Comparison of ENCODE assay signal across 8 cellular contexts in genomic region chr19:51366050-51366998, GRCh38. TPM values are rescaled to one million over a fixed set of nuclear protein-coding genes. Genes with fewer than 3 reads are reported as not detected.
A peak's percentile ranks its signal among the peaks of the same experiment; 100 is the strongest.
DNase-seq lines count a peak whose midpoint lies in the region; ATAC-seq and TF ChIP-seq lines count a peak whose summit lies in the region.

Gene ETFB (minus strand): TSS chr19:51366388. CDS start chr19:51366326, 62 bp downstream.

- H3K27ac ChIP-seq in CD8-positive, alpha-beta T cell (ENCODE audit: low read depth, low read length), result peak within 1 kb of the TSS; percentile 54
- H3K27ac ChIP-seq in IMR-90 (ENCODE audit: insufficient read depth, low read length), result peak within 1 kb of the TSS; percentile 94
- peak within 1 kb of the TSS; percentile 53 for H3K27ac ChIP-seq in SJSA1

- H4K5ac ChIP-seq in IMR-90 (ENCODE audit: low read depth, low read length), result peak within 1 kb of the TSS; percentile 66

- 0 out of 2 replicates have a peak within 1 kb of the TSS, but pooled peaks have one; percentile 3 for H2BK20ac ChIP-seq in IMR-90 (ENCODE audit: low read depth, low read length)

- no TSS peak for BruUV-seq in IMR-90 (replicated peaks; lab: Mats Ljungman, UMichigan)

- H3K27ac Mint-ChIP-seq in CD8-positive, alpha-beta T cell, result peak within 1 kb of the TSS; percentile 96
- H3K27ac Mint-ChIP-seq in neural crest cell (ENCODE audit: unreplicated experiment), result peak within 1 kb of the TSS; percentile 99
- H3K27ac Mint-ChIP-seq in stimulated activated naive CD8-positive, alpha-beta T cell treated with anti-CD3 and anti-CD28 coated beads, Interleukin-15, amount 100 ng/mL, for 72 hours, result peak within 1 kb of the TSS; percentile 97 to 98

- peak within 1 kb of the TSS; percentile 94 for H3K9ac ChIP-seq in IMR-90 (ENCODE audit: low read depth, low read length)

- in situ Hi-C loops in IMR-90 (cut with MboI; ENCODE audit: low sequenced_read_pairs), result no loop called here

- peak within 1 kb of the TSS; percentile 73; the same call in 2 of the 3 replicates for H2BK15ac ChIP-seq in IMR-90 (ENCODE audit: low read depth, low read length)

- peak within 1 kb of the TSS; percentile 90 for H2BK5ac ChIP-seq in IMR-90 (ENCODE audit: low read depth, low read length, poor library complexity, severe bottlenecking)

- peak within 1 kb of the TSS; percentile 77 to 92 for H4K8ac ChIP-seq in IMR-90 (ENCODE audit: low read depth in 2 of 2, low read length in 2 of 2)

- peaks cover 56% of the 10 kb centered on the region for H3K4me1 ChIP-seq in CD8-positive, alpha-beta T cell (ENCODE audit: insufficient read depth, low read length)
- peaks cover 16% of the 10 kb centered on the region for H3K4me1 ChIP-seq in IMR-90 (ENCODE audit: control insufficient read depth, insufficient read depth, low read length)
- H3K4me1 ChIP-seq in SJSA1 (replicated peaks), result peaks cover 53% of the 10 kb centered on the region

- H3K23ac ChIP-seq in IMR-90 (ENCODE audit: low read depth, low read length), result peak within 1 kb of the TSS; percentile 95

- dilution Hi-C loops in IMR-90 (cut with HindIII; ENCODE audit: low sequenced_read_pairs, unreplicated experiment), result no loop called here

- H3K14ac ChIP-seq in IMR-90 (replicated peaks; ENCODE audit: low read depth, low read length), result peak within 1 kb of the TSS; percentile 90

- peak within 1 kb of the TSS; percentile 87 for H3K4ac ChIP-seq in IMR-90 (ENCODE audit: low read depth, low read length)

- H3K36me3 Mint-ChIP-seq in CD8-positive, alpha-beta T cell, result peaks cover 11% of the 10 kb centered on the region
- H3K36me3 Mint-ChIP-seq in neural crest cell (ENCODE audit: low read depth), result no peaks in the 10 kb centered on the region

- intact Hi-C loops in CD8-positive, alpha-beta T cell (cut with DNase I, micrococcal nuclease), result loop anchor here (1.0 to 10.0 kb wide), 7 partner anchors 28 to 852 kb away; partner anchors contain the start of genes ASPDH (in 1 of the 2), CLEC11A (in 1 of the 2), JOSD2 (in 1 of the 2) and PPP2R1A (in 1 of the 2)
- intact Hi-C loops in IMR-90 (cut with micrococcal nuclease), result loop anchor here (1.0 kb wide), 1 partner anchor 27 kb away; no protein-coding TSS in a partner anchor

- peak; percentile 78 to 93 (median 89) for DNase-seq in CD8-positive, alpha-beta T cell
- DNase-seq in IMR-90 (peak; percentile 96), SJSA1 (ENCODE audit: low read depth in 1 of 2, low spot score in 2 of 2) (peak; percentile 92 to 99), foreskin fibroblast (peak; percentile 98 to 99), neural crest cell (ENCODE audit: low read depth, low spot score) (peak; percentile 92)
- DNase-seq in activated gamma-delta T cell treated with anti-CD3 and anti-CD28 coated beads, Interleukin-2, amount 50 U/mL, for 16 hours (ENCODE audit: low read depth), result peak; percentile 85
- peak; percentile 87 to 95 for DNase-seq in stimulated activated naive CD8-positive, alpha-beta T cell treated with anti-CD3 and anti-CD28 coated beads, Interleukin-15, amount 100 ng/mL, for 72 hours

- H3K9me3 Mint-ChIP-seq in CD8-positive, alpha-beta T cell, result no peaks in the 10 kb centered on the region
- H3K9me3 Mint-ChIP-seq in neural crest cell, result no peaks in the 10 kb centered on the region
- H3K9me3 Mint-ChIP-seq in stimulated activated naive CD8-positive, alpha-beta T cell treated with anti-CD3 and anti-CD28 coated beads, Interleukin-15, amount 100 ng/mL, for 72 hours, result no peaks in the 10 kb centered on the region

- H2AK9ac ChIP-seq in IMR-90 (replicated peaks; ENCODE audit: low read depth, low read length, poor library complexity), result peak within 1 kb of the TSS; percentile 99

- peak within 1 kb of the TSS; percentile 58 for H2BK120ac ChIP-seq in IMR-90 (ENCODE audit: low read depth, low read length)

- peak within 1 kb of the TSS; percentile 96 for H3K4me2 ChIP-seq in IMR-90 (ENCODE audit: low read depth, low read length)

- H3K27me3 Mint-ChIP-seq in CD8-positive, alpha-beta T cell (ENCODE audit: low read depth), result no peaks in the 10 kb centered on the region
- H3K27me3 Mint-ChIP-seq in neural crest cell (ENCODE audit: low read depth), result no peaks in the 10 kb centered on the region
- H3K27me3 Mint-ChIP-seq in stimulated activated naive CD8-positive, alpha-beta T cell treated with anti-CD3 and anti-CD28 coated beads, Interleukin-15, amount 100 ng/mL, for 72 hours, result no peaks in the 10 kb centered on the region

- H3K9me1 ChIP-seq in IMR-90 (ENCODE audit: insufficient read depth, low read length), result peaks cover 15% of the 10 kb centered on the region

- WGBS in IMR-90 (ENCODE audit: extremely low coverage in 2 of 2, insufficient read length in 1 of 2), 2 experiments, result 0% methylated on average over 11 of the region's 64 CpGs; no CpG with 5 or more reads in 1 of the 2 experiments

- peak within 1 kb of the TSS; percentile 53 for H3K18ac ChIP-seq in IMR-90 (ENCODE audit: low read depth, low read length)

- peak within 1 kb of the TSS; percentile 93 for H2AK5ac ChIP-seq in IMR-90 (ENCODE audit: low read depth, low read length)

- no peaks in the 10 kb centered on the region for H4K20me1 ChIP-seq in IMR-90 (ENCODE audit: insufficient read depth, low read length)

- peaks cover 12 to 47% of the 10 kb centered on the region in 2 experiments; a peak in 3 of 4 replicates for H3K79me1 ChIP-seq in IMR-90 (ENCODE audit: low read depth in 1 of 2, low read length in 2 of 2)

- CTCF ChIA-PET in CD8-positive, alpha-beta T cell (lab: Charles Lee), result interaction anchor here (1.0 to 2.3 kb wide), 5 partner anchors 25 to 41 kb away, joined by 3 to 6 read pairs (median 5); partner anchors contain the start of gene VSIG10L
- CTCF ChIA-PET in IMR-90 (lab: Yijun Ruan, JAX), result no interaction called here

- H3K4me3 Mint-ChIP-seq in CD8-positive, alpha-beta T cell, result peak within 1 kb of the TSS; percentile 98
- peak within 1 kb of the TSS; percentile 99 for H3K4me3 Mint-ChIP-seq in neural crest cell
- peak within 1 kb of the TSS; percentile 97 to 100 for H3K4me3 Mint-ChIP-seq in stimulated activated naive CD8-positive, alpha-beta T cell treated with anti-CD3 and anti-CD28 coated beads, Interleukin-15, amount 100 ng/mL, for 72 hours

- H4K91ac ChIP-seq in IMR-90 (ENCODE audit: insufficient read depth, low read depth, low read length), result peak within 1 kb of the TSS; percentile 92

- TF ChIP-seq POLR2A in IMR-90 (IDR thresholded peaks at IDR 0.05; ENCODE audit: low read depth, low read length), result peak; percentile 41; the same call in 1 of the 2 replicates

- peak within 1 kb of the TSS; percentile 74 for H3K4me3 ChIP-seq in CD8-positive, alpha-beta T cell (ENCODE audit: low read depth, low read length)
- H3K4me3 ChIP-seq in IMR-90 (ENCODE audit: insufficient read depth, low read depth, low read length), result peak within 1 kb of the TSS; percentile 84
- H3K4me3 ChIP-seq in SJSA1, result peak within 1 kb of the TSS; percentile 67
- peak within 1 kb of the TSS; percentile 97 to 99 for H3K4me3 ChIP-seq in foreskin fibroblast (ENCODE audit: low read depth in 1 of 2, low read length in 2 of 2)

- ATAC-seq in CD8-positive, alpha-beta T cell, result peak; percentile 54
- ATAC-seq in GM21367 (IDR thresholded peaks at IDR 0.05; ENCODE audit: unreplicated experiment) (peak; percentile 34), IMR-90 (ENCODE audit: low read depth) (peak; percentile 71)
- peak; percentile 66 for ATAC-seq in stimulated activated naive CD8-positive, alpha-beta T cell treated with anti-CD3 and anti-CD28 coated beads, Interleukin-15, amount 100 ng/mL, for 72 hours

- H2AFZ ChIP-seq in IMR-90 (replicated peaks; ENCODE audit: low read length, poor library complexity), result peak within 1 kb of the TSS; percentile 100

- no peaks in the 10 kb centered on the region for H3K27me3 ChIP-seq in CD8-positive, alpha-beta T cell (ENCODE audit: insufficient read depth, low read length)
- H3K27me3 ChIP-seq in IMR-90 (ENCODE audit: control insufficient read depth, insufficient read depth, low read length) (no peaks in the 10 kb centered on the region), SJSA1 (replicated peaks) (no peaks in the 10 kb centered on the region)

- peak within 1 kb of the TSS; percentile 83 for H3K56ac ChIP-seq in IMR-90 (ENCODE audit: extremely low read depth, insufficient read depth, low read length)

- TF ChIP-seq RAD21 in IMR-90 (IDR thresholded peaks at IDR 0.05; ENCODE audit: low read length), result no peak

- peaks cover 67% of the 10 kb centered on the region for H3K4me1 Mint-ChIP-seq in CD8-positive, alpha-beta T cell (ENCODE audit: low read depth)
- peaks cover 50% of the 10 kb centered on the region for H3K4me1 Mint-ChIP-seq in neural crest cell
- peaks cover 65% of the 10 kb centered on the region for H3K4me1 Mint-ChIP-seq in stimulated activated naive CD8-positive, alpha-beta T cell treated with anti-CD3 and anti-CD28 coated beads, Interleukin-15, amount 100 ng/mL, for 72 hours

- no peaks in the 10 kb centered on the region for H3K36me3 ChIP-seq in CD8-positive, alpha-beta T cell (ENCODE audit: insufficient read depth, low read length)
- no peaks in the 10 kb centered on the region for H3K36me3 ChIP-seq in IMR-90 (ENCODE audit: control insufficient read depth, insufficient read depth, low read length)
- H3K36me3 ChIP-seq in SJSA1, result peaks cover 3% of the 10 kb centered on the region

- TF ChIP-seq CTCF in CD8-positive, alpha-beta T cell (IDR thresholded peaks at IDR 0.05), result no peak
- no peak for TF ChIP-seq CTCF in IMR-90 (conservative IDR thresholded peaks at IDR 0.05; ENCODE audit: low read depth, low read length)
- TF ChIP-seq CTCF in foreskin fibroblast (IDR thresholded peaks at IDR 0.05; ENCODE audit: low read depth, low read length), result no peak
- TF ChIP-seq CTCF in neural crest cell (conservative IDR thresholded peaks at IDR 0.05), result no peak

- no peaks in the 10 kb centered on the region for H3K9me3 ChIP-seq in CD8-positive, alpha-beta T cell (ENCODE audit: low read length)
- H3K9me3 ChIP-seq in IMR-90 (ENCODE audit: control insufficient read depth, insufficient read depth, low read length) (no peaks in the 10 kb centered on the region), SJSA1 (replicated peaks) (no peaks in the 10 kb centered on the region)

- POLR2A ChIA-PET in CD8-positive, alpha-beta T cell (lab: Charles Lee), result interaction anchor here (0.6 kb wide), 1 partner anchor 12 kb away, joined by 3 read pairs; no protein-coding TSS in a partner anchor
- POLR2A ChIA-PET in IMR-90 (lab: Charles Lee; ENCODE audit: unreplicated experiment), result interaction anchor here (1.1 kb wide), 1 partner anchor 27 kb away, joined by 3 read pairs; no protein-coding TSS in a partner anchor

TF ChIP-seq in IMR-90, 13 proteins besides CTCF, POLR2A, EP300 and RAD21 (continues in another document):
- TF ChIP-seq MAFK (IDR thresholded peaks at IDR 0.05; ENCODE audit: low read depth, low read length) (no peak), NFE2L2 (IDR thresholded peaks at IDR 0.05; ENCODE audit: low read depth, low read length) (no peak), MXI1 (IDR thresholded peaks at IDR 0.05; ENCODE audit: borderline replicate concordance, low read depth, low read length) (peak; percentile 66; the same call in 1 of the 2 replicates)

RNA-seq across cellular contexts. Expression of gene ETFB, which starts in this region (rescaled TPM):
- 10 to 100 TPM; 26.6 to 27.5 TPM for total RNA-seq in CD8-positive, alpha-beta T cell
- total RNA-seq in IMR-90 (2012; rRNA removed) (166 and 175 TPM in 2 replicates), neural crest cell (41.1 and 42.4 TPM in 2 replicates)
- 141 and 151 TPM in 2 replicates for polyA plus RNA-seq in IMR-90 (2012; rRNA removed)
- polyA plus RNA-seq in IMR-90 (2012; cell fraction: cytosol; rRNA removed), result 243 and 354 TPM in 2 replicates
- polyA plus RNA-seq in IMR-90 (2012; cell fraction: nucleus; rRNA removed; ENCODE audit: low replicate concordance), result 69.2 and 121 TPM in 2 replicates
- 91.4 and 205 TPM in 2 replicates for total RNA-seq in SJSA1 (2014; rRNA removed; shearing (Covaris generic))

Comparison
In these comparisons a context has a peak if more than half of its experiments do, and no peak if none do; other contexts are left out.
1. Peak in every context shown above with its lines: DNase-seq, ATAC-seq, H3K4me3 ChIP-seq and H3K27ac ChIP-seq.